Comparison of ENCODE assay signal across 2 cellular contexts in the genomic region with DNA sequence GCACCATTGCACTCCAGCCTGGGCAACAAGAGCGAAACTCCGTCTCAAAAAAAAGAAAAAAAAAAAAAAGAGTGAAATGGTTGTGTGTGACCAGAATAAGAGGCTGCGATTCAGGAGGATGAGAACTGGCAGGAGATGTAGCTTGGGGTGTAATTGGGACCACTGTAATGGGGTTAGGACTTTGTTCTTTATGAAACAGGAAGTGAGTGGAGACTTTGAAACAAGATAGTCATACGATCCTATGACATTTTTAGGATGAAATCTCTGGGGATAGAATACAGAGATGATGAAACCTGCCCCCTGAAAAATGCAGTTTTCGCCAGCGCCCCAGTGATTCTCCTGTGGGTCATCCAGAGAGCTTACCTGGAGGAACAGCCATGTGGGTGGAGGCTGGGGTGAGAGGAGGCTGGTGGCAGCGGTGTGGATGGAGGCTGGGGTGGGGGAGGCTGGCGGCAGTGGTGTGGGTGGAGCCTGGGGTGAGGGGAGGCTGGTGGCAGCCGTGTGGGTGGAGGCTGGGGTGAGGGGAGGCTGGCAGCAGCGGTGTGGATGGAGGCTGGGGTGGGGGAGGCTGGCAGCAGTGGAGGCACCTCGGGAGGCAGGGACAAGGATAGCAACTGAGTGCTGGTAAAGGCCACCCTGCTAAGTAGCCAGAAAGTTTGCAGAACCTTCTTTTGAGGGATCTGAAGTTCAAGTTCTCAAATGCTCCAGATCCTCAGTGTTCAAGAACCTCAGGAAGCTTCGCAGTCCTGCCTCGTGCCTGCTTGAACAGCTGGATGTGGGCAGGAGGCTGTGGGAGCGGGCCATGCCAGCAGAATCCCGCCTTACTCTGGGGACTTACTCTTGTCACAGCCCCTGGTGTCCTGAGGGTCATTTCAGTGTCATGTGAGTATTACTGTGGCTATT.
TF ChIP-seq lines count a peak whose summit lies in the region.

No MANE protein-coding gene starts in this region.

TF ChIP-seq in SK-N-SH, 30 proteins besides CTCF, POLR2A, EP300 and RAD21:
- TF ChIP-seq SIN3A (IDR thresholded peaks at IDR 0.05; ENCODE audit: borderline replicate concordance, low read depth, low read length): no peak
- no peak for TF ChIP-seq POLR2AphosphoS5 (IDR thresholded peaks at IDR 0.05; ENCODE audit: low read depth, low read length)
- TF ChIP-seq, protein P1, sequence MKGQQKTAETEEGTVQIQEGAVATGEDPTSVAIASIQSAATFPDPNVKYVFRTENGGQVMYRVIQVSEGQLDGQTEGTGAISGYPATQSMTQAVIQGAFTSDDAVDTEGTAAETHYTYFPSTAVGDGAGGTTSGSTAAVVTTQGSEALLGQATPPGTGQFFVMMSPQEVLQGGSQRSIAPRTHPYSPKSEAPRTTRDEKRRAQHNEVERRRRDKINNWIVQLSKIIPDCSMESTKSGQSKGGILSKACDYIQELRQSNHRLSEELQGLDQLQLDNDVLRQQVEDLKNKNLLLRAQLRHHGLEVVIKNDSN (IDR thresholded peaks at IDR 0.05; ENCODE audit: borderline replicate concordance, low read depth): no peak
- TF ChIP-seq FOXM1 (IDR thresholded peaks at IDR 0.05; ENCODE audit: low read depth): no peak
- no peak for TF ChIP-seq MXI1 (IDR thresholded peaks at IDR 0.05; ENCODE audit: low read depth, low read length)
- no peak for TF ChIP-seq IRF3 (IDR thresholded peaks at IDR 0.05; ENCODE audit: low read depth, low read length)
- no peak for TF ChIP-seq GABPA (IDR thresholded peaks at IDR 0.05; ENCODE audit: low read depth)
- TF ChIP-seq FOXJ3 (CRISPR knock-in tag; IDR thresholded peaks at IDR 0.05): no peak
- no peak for TF ChIP-seq SMC3 (IDR thresholded peaks at IDR 0.05; ENCODE audit: low read depth, low read length)
- no peak for TF ChIP-seq NFIC (IDR thresholded peaks at IDR 0.05; ENCODE audit: borderline replicate concordance)
- TF ChIP-seq JUND (IDR thresholded peaks at IDR 0.05): no peak
- no peak for TF ChIP-seq EZH2phosphoT487 (IDR thresholded peaks at IDR 0.05; ENCODE audit: borderline replicate concordance, low read depth)
- TF ChIP-seq ZBTB33 (IDR thresholded peaks at IDR 0.05; ENCODE audit: borderline replicate concordance, low read depth): no peak
- TF ChIP-seq YY1 (IDR thresholded peaks at IDR 0.05; ENCODE audit: low read depth): no peak
- TF ChIP-seq MAX (IDR thresholded peaks at IDR 0.05; ENCODE audit: low read depth): no peak
- no peak for TF ChIP-seq RFX5 (IDR thresholded peaks at IDR 0.05; ENCODE audit: low read length)
- no peak for TF ChIP-seq NRF1 (IDR thresholded peaks at IDR 0.05; ENCODE audit: low read depth, low read length)
- TF ChIP-seq MEF2A (IDR thresholded peaks at IDR 0.05; ENCODE audit: borderline replicate concordance, low read depth): no peak
TF ChIP-seq in SK-N-SH: peak in this region for 0.

TF ChIP-seq in SK-N-SH treated with all-trans-retinoic acid at 6 μM for 48 hours, 23 proteins besides CTCF, POLR2A, EP300 and RAD21:
- TF ChIP-seq CREB5 (CRISPR knock-in tag; IDR thresholded peaks at IDR 0.05; ENCODE audit: low read depth) (no peak), RARB (CRISPR knock-in tag; IDR thresholded peaks at IDR 0.05) (no peak)
